1 cellular context compared by ENCODE assay signal in genomic region chr17:35726609-35727460, GRCh38.
TF ChIP-seq lines count a peak whose summit lies in the region.

No MANE protein-coding gene starts in this region.

TF ChIP-seq in K562, 482 proteins besides CTCF, POLR2A, EP300 and RAD21 (continues in another document):
- TF ChIP-seq EP400 (IDR thresholded peaks at IDR 0.05) (no peak), POLR2AphosphoS2 (IDR thresholded peaks at IDR 0.05; ENCODE audit: low read length) (0 out of 2 replicates have a peak, but pooled peaks have one; percentile 10), ZNF134 (CRISPR knock-in tag; conservative IDR thresholded peaks at IDR 0.05) (no peak), RAD51 (IDR thresholded peaks at IDR 0.05; ENCODE audit: borderline replicate concordance, low read depth) (no peak), STAT6 (CRISPR knock-in tag; IDR thresholded peaks at IDR 0.05) (no peak), ZNF175 (CRISPR knock-in tag; IDR thresholded peaks at IDR 0.05; ENCODE audit: low read depth) (no peak), THAP7 (CRISPR knock-in tag; IDR thresholded peaks at IDR 0.05) (no peak), REST (CRISPR knock-in tag; IDR thresholded peaks at IDR 0.05; ENCODE audit: low read depth) (no peak), ATF2 (CRISPR knock-in tag; IDR thresholded peaks at IDR 0.05) (no peak), E2F5 (CRISPR knock-in tag; IDR thresholded peaks at IDR 0.05) (no peak), ZSCAN32 (CRISPR knock-in tag; IDR thresholded peaks at IDR 0.05) (no peak), SNRNP70 (optimal IDR thresholded peaks at IDR 0.05; ENCODE audit: low read depth, low read length) (no peak), SUPT5H (IDR thresholded peaks at IDR 0.05) (0 out of 2 replicates have a peak, but pooled peaks have one; percentile 30), CREB1 (IDR thresholded peaks at IDR 0.05) (no peak), CREB1 (CRISPR knock-in tag; IDR thresholded peaks at IDR 0.05) (no peak), ZNF785 (CRISPR knock-in tag; IDR thresholded peaks at IDR 0.05) (no peak), FOS (IDR thresholded peaks at IDR 0.05; ENCODE audit: extremely low read depth, insufficient read length) (no peak), ZMIZ1 (IDR thresholded peaks at IDR 0.05; ENCODE audit: low read depth in 2 of 2, low read length in 2 of 2) (no peak), NFIC (IDR thresholded peaks at IDR 0.05) (peak; percentile 89), RBM17 (IDR thresholded peaks at IDR 0.05; ENCODE audit: borderline replicate concordance, low read depth, low read length) (no peak), CBX8 (IDR thresholded peaks at IDR 0.05; ENCODE audit: borderline replicate concordance, extremely low read depth, low read depth, low read length, poor library complexity, severe bottlenecking) (no peak), RB1 (IDR thresholded peaks at IDR 0.05; ENCODE audit: low read depth) (no peak), TBL1XR1 (IDR thresholded peaks at IDR 0.05; ENCODE audit: low read length in 2 of 2) (no peak), NFATC3 (IDR thresholded peaks at IDR 0.05) (no peak), ZBTB40 (IDR thresholded peaks at IDR 0.05) (no peak), ZBTB40 (CRISPR knock-in tag; IDR thresholded peaks at IDR 0.05) (no peak), E2F3 (CRISPR knock-in tag; IDR thresholded peaks at IDR 0.05) (no peak), NR3C1 (CRISPR knock-in tag; IDR thresholded peaks at IDR 0.05) (no peak), SIRT6 (IDR thresholded peaks at IDR 0.05; ENCODE audit: low read depth, low read length) (no peak), ZNF655 (CRISPR knock-in tag; IDR thresholded peaks at IDR 0.05) (no peak), SMARCA4 (IDR thresholded peaks at IDR 0.05) (no peak)
